Comparison of ENCODE assay signal across 37 cellular contexts in genomic region chr18:46392576-46392975, GRCh38.
"Had no signal": no experiment of that assay in that cellular context is flagged by ENCODE, and none has a peak within 500 bp of the region (broad histone marks: within the 10 kb centered on the region; RNA-seq: fewer than 3 reads in every experiment).

No MANE protein-coding gene starts in this region.

- H3K4me1 ChIP-seq: adrenal gland, body of pancreas, breast epithelium had no signal

- DNase-seq: activated CD4-positive, alpha-beta memory T cell treated with anti-CD3 and anti-CD28 coated beads, Interleukin-2, amount 10 ng/mL, durations not matched to agents 7 days and 5 days; activated CD4-positive, alpha-beta T cell treated with anti-CD3 and anti-CD28 coated beads for 1 hour; activated CD4-positive, alpha-beta T cell treated with anti-CD3 and anti-CD28 coated beads for 48 hours; activated CD4-positive, alpha-beta T cell treated with anti-CD3 and anti-CD28 coated beads, Interleukin-2, amount 10 ng/mL, durations not matched to agents 7 days and 5 days; activated CD4-positive, alpha-beta T cell treated with anti-CD3 and anti-CD28 coated beads, Interleukin-2, amount 50 U/mL, for 48 hours; activated CD4-positive, CD25-positive, alpha-beta regulatory T cell; activated CD8-positive, alpha-beta memory T cell treated with anti-CD3 and anti-CD28 coated beads for 24 hours; activated CD8-positive, alpha-beta memory T cell treated with anti-CD3 and anti-CD28 coated beads, Interleukin-2, amount 10 ng/mL, durations not matched to agents 7 days and 5 days; activated CD8-positive, alpha-beta memory T cell treated with anti-CD3 and anti-CD28 coated beads, Interleukin-2, amount 50 U/mL, for 48 hours; activated CD8-positive, alpha-beta T cell treated with anti-CD3 and anti-CD28 coated beads, Interleukin-2, amount 10 ng/mL, durations not matched to agents 7 days and 5 days; activated effector memory CD4-positive, alpha-beta T cell treated with anti-CD3 and anti-CD28 coated beads, Interleukin-2, amount 50 U/mL, for 16 hours; activated gamma-delta T cell treated with Interleukin-2 at 50 U/mL for 16 hours; activated naive CD4-positive, alpha-beta T cell; activated naive CD4-positive, alpha-beta T cell treated with anti-CD3 and anti-CD28 coated beads for 36 hours; activated naive CD4-positive, alpha-beta T cell treated with anti-CD3 and anti-CD28 coated beads, Interleukin-2, amount 50 U/mL, for 16 hours; activated naive CD8-positive, alpha-beta T cell treated with anti-CD3 and anti-CD28 coated beads for 36 hours; activated T-cell treated with anti-CD3 and anti-CD28 coated beads, Interleukin-2, amount 50 U/mL, for 4 hours; activated T-cell treated with anti-CD3 and anti-CD28 coated beads, Interleukin-2, amount 50 U/mL, for 72 hours; adrenal gland; amniotic stem cell; aorta; body of pancreas; brain microvascular endothelial cell; central memory CD4-positive, alpha-beta T cell; T-helper 1 cell; T-helper 2 cell; T-helper 9 cell had no signal

- H3K27me3 Mint-ChIP-seq: activated CD4-positive, alpha-beta T cell treated with anti-CD3 and anti-CD28 coated beads for 36 hours; activated naive CD8-positive, alpha-beta T cell treated with anti-CD3 and anti-CD28 coated beads for 36 hours; activated T-helper 17 cell treated with anti-CD3 and anti-CD28 coated beads, Interleukin-2, amount 50 U/mL, for 72 hours had no signal

- H3K27ac Mint-ChIP-seq: activated CD4-positive, alpha-beta memory T cell treated with anti-CD3 and anti-CD28 coated beads, Interleukin-2, amount 10 ng/mL, durations not matched to agents 7 days and 5 days; activated CD4-positive, alpha-beta T cell treated with anti-CD3 and anti-CD28 coated beads for 36 hours; activated CD4-positive, alpha-beta T cell treated with anti-CD3 and anti-CD28 coated beads, Interleukin-2, amount 10 ng/mL, durations not matched to agents 7 days and 5 days; activated CD8-positive, alpha-beta memory T cell treated with anti-CD3 and anti-CD28 coated beads, Interleukin-2, amount 10 ng/mL, durations not matched to agents 7 days and 5 days; activated CD8-positive, alpha-beta T cell treated with anti-CD3 and anti-CD28 coated beads, Interleukin-2, amount 10 ng/mL, durations not matched to agents 7 days and 5 days; activated naive CD4-positive, alpha-beta T cell treated with anti-CD3 and anti-CD28 coated beads for 36 hours; activated naive CD8-positive, alpha-beta T cell treated with anti-CD3 and anti-CD28 coated beads for 36 hours; activated T-cell treated with anti-CD3 and anti-CD28 coated beads, Interleukin-2, amount 50 U/mL, for 72 hours; activated T-helper 1 cell treated with anti-CD3 and anti-CD28 coated beads, Interleukin-12 subunit alpha, Interleukin-12 subunit beta, Interleukin-2, Interleukin-4 antibody, amounts not matched to agents 30 ng/mL and 10 ng/mL and 1 ng/mL, durations not matched to agents 14 hours and 24 hours and 36 hours; activated T-helper 17 cell treated with anti-CD3 and anti-CD28 coated beads, Interleukin-2, amount 50 U/mL, for 72 hours; T-helper 1 cell treated with Interleukin-12 subunit alpha and Interleukin-12 subunit beta and Interleukin-4 antibody, amounts not matched to agents 30 μg/mL and 1 μg/mL, for 36 hours; T-helper 2 cell treated with Interferon-gamma antibody and Interleukin-4, amounts not matched to agents 5 μg/mL and 100 μg/mL, for 36 hours had no signal

- FAIRE-seq: astrocyte, TTC549 had no signal

- H3K4me3 ChIP-seq: adrenal gland, body of pancreas, breast epithelium had no signal

- H3K9me3 Mint-ChIP-seq: activated CD4-positive, alpha-beta T cell treated with anti-CD3 and anti-CD28 coated beads, Interleukin-2, amount 10 ng/mL, durations not matched to agents 7 days and 5 days; activated naive CD4-positive, alpha-beta T cell treated with anti-CD3 and anti-CD28 coated beads for 36 hours; activated naive CD4-positive, alpha-beta T cell treated with anti-CD3 and anti-CD28 coated beads, Interleukin-2, amount 50 U/mL, for 72 hours; activated naive CD8-positive, alpha-beta T cell treated with anti-CD3 and anti-CD28 coated beads for 36 hours; activated T-cell treated with anti-CD3 and anti-CD28 coated beads, Interleukin-2, amount 50 U/mL, for 4 hours; activated T-cell treated with anti-CD3 and anti-CD28 coated beads, Interleukin-2, amount 50 U/mL, for 72 hours; activated T-helper 1 cell treated with anti-CD3 and anti-CD28 coated beads, Interleukin-12 subunit alpha, Interleukin-12 subunit beta, Interleukin-2, Interleukin-4 antibody, amounts not matched to agents 30 ng/mL and 10 ng/mL and 1 ng/mL, durations not matched to agents 14 hours and 24 hours and 36 hours; activated T-helper 17 cell treated with anti-CD3 and anti-CD28 coated beads, Interleukin-2, amount 50 U/mL, for 72 hours; T-helper 1 cell treated with Interleukin-12 subunit alpha and Interleukin-12 subunit beta and Interleukin-4 antibody, amounts not matched to agents 30 μg/mL and 1 μg/mL, for 36 hours; T-helper 2 cell treated with Interferon-gamma antibody and Interleukin-4, amounts not matched to agents 5 μg/mL and 100 μg/mL, for 36 hours had no signal

- H3K36me3 ChIP-seq: adrenal gland, brain microvascular endothelial cell, breast epithelium had no signal

- H3K4me1 Mint-ChIP-seq: activated CD4-positive, alpha-beta T cell treated with anti-CD3 and anti-CD28 coated beads for 36 hours; activated naive CD8-positive, alpha-beta T cell treated with anti-CD3 and anti-CD28 coated beads for 36 hours; activated T-helper 17 cell treated with anti-CD3 and anti-CD28 coated beads, Interleukin-2, amount 50 U/mL, for 72 hours had no signal

- H3K27me3 ChIP-seq: adrenal gland, body of pancreas, brain microvascular endothelial cell, breast epithelium had no signal

- H3K36me3 Mint-ChIP-seq: activated CD8-positive, alpha-beta memory T cell treated with anti-CD3 and anti-CD28 coated beads, Interleukin-2, amount 10 ng/mL, durations not matched to agents 7 days and 5 days; activated naive CD4-positive, alpha-beta T cell treated with anti-CD3 and anti-CD28 coated beads, Interleukin-2, amount 50 U/mL, for 72 hours; activated naive CD8-positive, alpha-beta T cell treated with anti-CD3 and anti-CD28 coated beads for 36 hours had no signal

- H3K27ac ChIP-seq: adrenal gland, body of pancreas, brain microvascular endothelial cell, breast epithelium, VCaP had no signal

- H3K4me3 Mint-ChIP-seq: activated CD4-positive, alpha-beta memory T cell treated with anti-CD3 and anti-CD28 coated beads, Interleukin-2, amount 10 ng/mL, durations not matched to agents 7 days and 5 days; activated CD4-positive, alpha-beta T cell treated with anti-CD3 and anti-CD28 coated beads for 36 hours; activated CD4-positive, alpha-beta T cell treated with anti-CD3 and anti-CD28 coated beads, Interleukin-2, amount 10 ng/mL, durations not matched to agents 7 days and 5 days; activated CD8-positive, alpha-beta memory T cell treated with anti-CD3 and anti-CD28 coated beads, Interleukin-2, amount 10 ng/mL, durations not matched to agents 7 days and 5 days; activated CD8-positive, alpha-beta T cell treated with anti-CD3 and anti-CD28 coated beads, Interleukin-2, amount 10 ng/mL, durations not matched to agents 7 days and 5 days; activated naive CD4-positive, alpha-beta T cell treated with anti-CD3 and anti-CD28 coated beads for 36 hours; activated naive CD8-positive, alpha-beta T cell treated with anti-CD3 and anti-CD28 coated beads for 36 hours; activated T-cell treated with anti-CD3 and anti-CD28 coated beads, Interleukin-2, amount 50 U/mL, for 4 hours; activated T-cell treated with anti-CD3 and anti-CD28 coated beads, Interleukin-2, amount 50 U/mL, for 72 hours; activated T-helper 1 cell treated with anti-CD3 and anti-CD28 coated beads, Interleukin-12 subunit alpha, Interleukin-12 subunit beta, Interleukin-2, Interleukin-4 antibody, amounts not matched to agents 30 ng/mL and 10 ng/mL and 1 ng/mL, durations not matched to agents 14 hours and 24 hours and 36 hours; activated T-helper 17 cell treated with anti-CD3 and anti-CD28 coated beads, Interleukin-2, amount 50 U/mL, for 72 hours; T-helper 1 cell treated with Interleukin-12 subunit alpha and Interleukin-12 subunit beta and Interleukin-4 antibody, amounts not matched to agents 30 μg/mL and 1 μg/mL, for 36 hours; T-helper 2 cell treated with Interferon-gamma antibody and Interleukin-4, amounts not matched to agents 5 μg/mL and 100 μg/mL, for 36 hours had no signal

- H3K9me3 ChIP-seq: adrenal gland, body of pancreas, breast epithelium had no signal
